In genomic region chr2:195407782-195408181, GRCh38 we compare ENCODE assay signal across 1 cellular context.
TF ChIP-seq lines count a peak whose summit lies in the region.

No MANE protein-coding gene starts in this region.

TF ChIP-seq in K562, 482 proteins besides CTCF, POLR2A, EP300 and RAD21 (continued from another document):
- 0 out of 2 replicates have a peak, but pooled peaks have one; percentile 31 for TF ChIP-seq ZNF592 (IDR thresholded peaks at IDR 0.05)
- TF ChIP-seq NFE2 (IDR thresholded peaks at IDR 0.05; ENCODE audit: low read depth), result peak; percentile 86
- peak; percentile 80 for TF ChIP-seq ATF3 (IDR thresholded peaks at IDR 0.05)
- no peak for TF ChIP-seq ATF3 (CRISPR knock-in tag; conservative IDR thresholded peaks at IDR 0.05)
- TF ChIP-seq C11orf30 (IDR thresholded peaks at IDR 0.05; ENCODE audit: low read depth), result peak; percentile 75
- TF ChIP-seq ZNF316 (IDR thresholded peaks at IDR 0.05), result peak; percentile 81
- TF ChIP-seq MAFG (tag; conservative IDR thresholded peaks at IDR 0.05), result peak; percentile 61
- TF ChIP-seq NFE2L1 (tag; IDR thresholded peaks at IDR 0.05; ENCODE audit: borderline replicate concordance, low read depth), result peak; percentile 22; the same call in 1 of the 2 replicates
